In genomic region chr11:94185387-94186084, GRCh38 we compare ENCODE assay signal across 20 cellular contexts. TPM values are rescaled to one million over a fixed set of nuclear protein-coding genes. Genes with fewer than 3 reads are reported as not detected.
DNase-seq lines count a peak whose midpoint lies in the region; TF ChIP-seq lines count a peak whose summit lies in the region.
"Had no signal": no experiment of that assay in that cellular context is flagged by ENCODE, and none has a peak within 500 bp of the region (broad histone marks: within the 10 kb centered on the region; RNA-seq: fewer than 3 reads in every experiment).

No MANE protein-coding gene starts in this region.

- H3K18ac ChIP-seq in mesenchymal stem cell (ENCODE audit: low read depth in 1 of 2, low read length in 2 of 2): no peak overlapping the region

- H2BK15ac ChIP-seq in mesenchymal stem cell (ENCODE audit: low read depth, poor library complexity, severe bottlenecking): no peak overlapping the region

- no peak overlapping the region for H2AFZ ChIP-seq in GM23248
- no peak overlapping the region for H2AFZ ChIP-seq in mesenchymal stem cell (ENCODE audit: low read depth, low read length)

- no peaks in the 10 kb centered on the region for H3K9me3 ChIP-seq in AG04450 (ENCODE audit: control insufficient read depth, insufficient read depth, low read length)
- H3K9me3 ChIP-seq in GM23248 (ENCODE audit: low read depth): no peaks in the 10 kb centered on the region
- no peaks in the 10 kb centered on the region for H3K9me3 ChIP-seq in mesenchymal stem cell (ENCODE audit: control insufficient read depth, low read length)
- no peaks in the 10 kb centered on the region for H3K9me3 ChIP-seq in tibial nerve
- H3K9me3 ChIP-seq: testis had no signal

- no peaks in the 10 kb centered on the region for H4K20me1 ChIP-seq in GM23248 (ENCODE audit: insufficient read depth)

- no peak overlapping the region for H2AK5ac ChIP-seq in mesenchymal stem cell (ENCODE audit: low read length, severe bottlenecking)

- POLR2A ChIA-PET in AG04450 (lab: Yijun Ruan, JAX): interaction anchor here (0.6 to 3.4 kb wide), 4 partner anchors 10 to 56 kb away, joined by 4 to 30 read pairs (median 6); partner anchors contain the start of gene PANX1

- H4K91ac ChIP-seq in mesenchymal stem cell (ENCODE audit: low read length): no peak overlapping the region

- H3F3A ChIP-seq in GM23248 (ENCODE audit: insufficient read depth): peaks cover 34% of the 10 kb centered on the region

- H3K79me2 ChIP-seq in GM23248 (ENCODE audit: insufficient read depth): peaks cover 9% of the 10 kb centered on the region; the same call in 1 of the 2 replicates

- H3K4ac ChIP-seq in mesenchymal stem cell (ENCODE audit: low read depth in 1 of 2, low read length in 2 of 2): no peak overlapping the region

- H3K23ac ChIP-seq in mesenchymal stem cell (ENCODE audit: low read length in 2 of 2): no peak overlapping the region

- no peak overlapping the region for H2BK5ac ChIP-seq in mesenchymal stem cell (ENCODE audit: low read depth, low read length, poor library complexity, severe bottlenecking)

- H4K8ac ChIP-seq in mesenchymal stem cell (ENCODE audit: low read length): no peak overlapping the region

- no peak for TF ChIP-seq EP300 in tibial nerve (IDR thresholded peaks at IDR 0.05)

- H3K27me3 ChIP-seq in AG04450 (ENCODE audit: control insufficient read depth, insufficient read depth, low read length) (no peaks in the 10 kb centered on the region), GM23248 (replicated peaks; ENCODE audit: insufficient read depth) (no peaks in the 10 kb centered on the region), mesenchymal stem cell (ENCODE audit: control insufficient read depth in 1 of 2, insufficient read depth in 1 of 2, low read length in 2 of 2) (no peaks in the 10 kb centered on the region), tibial nerve (no peaks in the 10 kb centered on the region)
- H3K27me3 ChIP-seq: testis had no signal

- peak overlapping the region; percentile 9; the same call in 1 of the 2 replicates for H3K9ac ChIP-seq in GM23248
- H3K9ac ChIP-seq in mesenchymal stem cell (ENCODE audit: low read length): peak overlapping the region; percentile 58

- H3K27ac ChIP-seq in AG04450 (ENCODE audit: low read depth, low read length): peak overlapping the region; percentile 84
- H3K27ac ChIP-seq in GM23248: peak overlapping the region; percentile 69
- H3K27ac ChIP-seq in mesenchymal stem cell (ENCODE audit: low read length, poor library complexity, severe bottlenecking): peak overlapping the region; percentile 11
- peak overlapping the region in 1 of 4 donors; percentile 14 for H3K27ac ChIP-seq in tibial nerve
- H3K27ac ChIP-seq: WERI-Rb-1 had no signal

- H3K4me2 ChIP-seq in GM23248 (ENCODE audit: unreplicated experiment): peak overlapping the region; percentile 66
- no peak overlapping the region for H3K4me2 ChIP-seq in mesenchymal stem cell (ENCODE audit: low read length, poor library complexity, severe bottlenecking)

- H3K4me3 ChIP-seq in AG04450 (ENCODE audit: low read depth, low read length) (no peak overlapping the region), GM23248 (peak overlapping the region; percentile 47), choroid plexus epithelial cell (ENCODE audit: low read depth, low read length) (no peak overlapping the region), mesenchymal stem cell (ENCODE audit: insufficient read depth in 1 of 2, low read depth in 1 of 2, low read length in 2 of 2) (no peak overlapping the region), tibial nerve (no peak overlapping the region)
- H3K4me3 ChIP-seq: testis had no signal

- DNase-seq in AG04450 (ENCODE audit: low read depth, low spot score) (peak; percentile 85), GM23248 (peak; percentile 76), choroid plexus epithelial cell (ENCODE audit: low read depth) (peak; percentile 55), mesenchymal stem cell (no peak), tibial nerve (ENCODE audit: low spot score in 2 of 2) (no peak), pons (ENCODE audit: low spot score) (no peak), activated gamma-delta T cell treated with Interleukin-2 at 50 U/mL for 16 hours (no peak), NCI-H187 (lab: John Stamatoyannopoulos, UW) (no peak)
- DNase-seq: activated CD4-positive, alpha-beta memory T cell treated with anti-CD3 and anti-CD28 coated beads, Interleukin-2, amount 10 ng/mL, durations not matched to agents 7 days and 5 days; activated T-cell treated with anti-CD3 and anti-CD28 coated beads, Interleukin-2, amount 50 U/mL, for 4 hours; hippocampal formation; kidney; natural killer cell; NCI-H1092 treated with DMSO at 0.1 percent for 48 hours; NCI-H2171; NCI-H748 treated with DMSO at 0.1 percent for 48 hours; SIG-M5; T-helper 2 cell; testis; WERI-Rb-1 had no signal

- peaks cover 5% of the 10 kb centered on the region for H3K79me1 ChIP-seq in mesenchymal stem cell (replicated peaks; ENCODE audit: low read length, poor library complexity, severe bottlenecking)

- in situ Hi-C loops in GM23248 (cut with MboI): no loop called here

- no peak overlapping the region for H2BK120ac ChIP-seq in mesenchymal stem cell (ENCODE audit: low read depth, low read length)

- no peak overlapping the region for H3K14ac ChIP-seq in mesenchymal stem cell (ENCODE audit: low read length in 2 of 2)

- TF ChIP-seq CTCF in AG04450 (IDR thresholded peaks at IDR 0.05; ENCODE audit: low read depth, low read length) (no peak), choroid plexus epithelial cell (conservative IDR thresholded peaks at IDR 0.05; ENCODE audit: low read depth, low read length) (no peak), tibial nerve (IDR thresholded peaks at IDR 0.05) (no peak)

- CTCF ChIA-PET in AG04450 (lab: Charles Lee): interaction anchor here (2.2 to 6.9 kb wide), 7 partner anchors 12 to 319 kb away, joined by 6 to 68 read pairs (median 26); no protein-coding TSS in a partner anchor

- H2BK12ac ChIP-seq in mesenchymal stem cell (ENCODE audit: low read length in 2 of 2): no peak overlapping the region

- TF ChIP-seq POLR2A in tibial nerve (IDR thresholded peaks at IDR 0.05): no peak

- H3K9me2 ChIP-seq in GM23248 (ENCODE audit: insufficient read depth): no peaks in the 10 kb centered on the region

- H3K4me1 ChIP-seq in GM23248 (ENCODE audit: insufficient read depth) (peaks cover 29% of the 10 kb centered on the region), mesenchymal stem cell (ENCODE audit: control insufficient read depth, insufficient read depth, low read depth, low read length) (no peaks in the 10 kb centered on the region), tibial nerve (peaks cover 3 to 33% (median 8%) of the 10 kb centered on the region in 4 donors)

- peaks cover 14% of the 10 kb centered on the region; the same call in 1 of the 2 replicates for H3K36me3 ChIP-seq in GM23248 (ENCODE audit: low read depth)
- H3K36me3 ChIP-seq in mesenchymal stem cell (ENCODE audit: control insufficient read depth in 1 of 2, insufficient read depth in 2 of 2, low read depth in 1 of 2, low read length in 2 of 2): peaks cover 6 to 43% of the 10 kb centered on the region in 2 experiments
- H3K36me3 ChIP-seq in tibial nerve: peaks cover 0 to 20% (median 0%) of the 10 kb centered on the region in 3 donors

RNA-seq across cellular contexts. Expression of gene PANX1, which starts 56.9 kb away (rescaled TPM):
- 51.2 and 52.9 TPM in 2 replicates for polyA plus RNA-seq in AG04450 (2011; rRNA removed)
- 63.7 and 65.5 TPM in 2 replicates for polyA minus RNA-seq in AG04450 (2011; rRNA and poly(A)+ RNA removed)
- total RNA-seq in GM23248 (2014; rRNA removed; shearing (Covaris generic)): 39.8 and 43.9 TPM in 2 replicates
- polyA plus RNA-seq in GM23248 (2016; fragmentation: Nextera tagmentation; extraction: Ambion mirVana): 18.7 and 19.7 TPM in 2 replicates
- 32.0 TPM for polyA plus RNA-seq in mesenchymal stem cell (2013, experiment 1 of 2)
- polyA plus RNA-seq in mesenchymal stem cell (2013, experiment 2 of 2): 32.5 TPM
- total RNA-seq in tibial nerve: 10 to 100 TPM; 17.5 to 36.6 (median 19.5) TPM

Comparison
In these comparisons a context has a peak if more than half of its experiments do, and no peak if none do; other contexts are left out.
1. DNase-seq: peak in AG04450 (single experiment), GM23248 (single experiment) and choroid plexus epithelial cell (single experiment); none in mesenchymal stem cell (single experiment), tibial nerve (0 of 2), pons (single experiment), activated gamma-delta T cell treated with Interleukin-2 at 50 U/mL for 16 hours (single experiment) and NCI-H187 (0 of 2).